30 cellular contexts compared by ENCODE assay signal in the genomic region with DNA sequence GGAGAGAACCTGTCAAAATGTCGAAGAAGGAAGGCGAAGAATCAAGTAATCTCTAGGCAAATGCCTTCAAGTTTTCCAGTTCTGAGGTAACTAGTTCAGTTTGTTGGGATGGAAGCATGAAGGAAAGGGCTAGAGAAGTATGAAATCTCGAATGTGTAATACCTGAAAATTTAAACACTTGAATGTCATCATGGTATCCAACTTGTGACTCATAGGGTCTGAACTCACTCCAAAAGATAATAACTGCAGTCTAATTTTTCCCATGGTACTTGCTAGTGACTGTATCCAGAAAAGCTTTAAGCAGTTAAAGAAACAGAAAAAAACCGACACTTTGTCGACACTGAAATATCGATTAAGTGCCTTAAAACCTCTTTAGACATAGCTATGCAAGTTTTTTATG.
DNase-seq lines count a peak whose midpoint lies in the region; ATAC-seq and TF ChIP-seq lines count a peak whose summit lies in the region.
"Had no signal": no experiment of that assay in that cellular context is flagged by ENCODE, and none has a peak within 500 bp of the region (broad histone marks: within the 10 kb centered on the region; RNA-seq: fewer than 3 reads in every experiment).

No MANE protein-coding gene starts in this region.

- no peak overlapping the region for H3K4me3 ChIP-seq in cardiac fibroblast (replicated peaks in 1 of 2; ENCODE audit: low read depth in 2 of 2, low read length in 2 of 2)
- H3K4me3 ChIP-seq: A549, gastrocnemius medialis, GM12878, SK-N-MC, spleen, testis had no signal

- H3K27me3 Mint-ChIP-seq in HFFc6 (ENCODE audit: insufficient read depth): no peaks in the 10 kb centered on the region; the same call in 1 of the 2 replicates
- no peaks in the 10 kb centered on the region for H3K27me3 Mint-ChIP-seq in T-helper 17 cell
- H3K27me3 Mint-ChIP-seq: activated naive CD8-positive, alpha-beta T cell treated with anti-CD3 and anti-CD28 coated beads, Interleukin-2, amount 10 ng/mL, durations not matched to agents 7 days and 5 days; B cell; central memory CD8-positive, alpha-beta T cell; stimulated activated naive CD8-positive, alpha-beta T cell treated with anti-CD3 and anti-CD28 coated beads, Interleukin-15, Interleukin-2, amounts not matched to agents 100 ng/mL and 50 ng/mL, for 24 hours had no signal

- H3K4me1 Mint-ChIP-seq in HFFc6 (ENCODE audit: low read depth) (peaks cover 13% of the 10 kb centered on the region), T-helper 17 cell (peaks cover 10% of the 10 kb centered on the region)
- H3K4me1 Mint-ChIP-seq: B cell; central memory CD8-positive, alpha-beta T cell; neural crest cell had no signal

- ATAC-seq in T-helper 17 cell (no peak), HG03520 (IDR thresholded peaks at IDR 0.05; ENCODE audit: unreplicated experiment) (no peak)
- ATAC-seq: A549; CD8-positive, alpha-beta T cell; gastrocnemius medialis; GM12878 had no signal

- no peak for TF ChIP-seq CTCF in 22Rv1 (IDR thresholded peaks at IDR 0.05)
- TF ChIP-seq CTCF in HFFc6 (IDR thresholded peaks at IDR 0.05): no peak
- no peak for TF ChIP-seq CTCF in cardiac fibroblast (IDR thresholded peaks at IDR 0.05; ENCODE audit: low read depth, low read length)

- H3K27ac Mint-ChIP-seq in HFFc6 (no peak overlapping the region), T-helper 17 cell (no peak overlapping the region)
- H3K27ac Mint-ChIP-seq: activated naive CD8-positive, alpha-beta T cell treated with anti-CD3 and anti-CD28 coated beads, Interleukin-2, amount 10 ng/mL, durations not matched to agents 7 days and 5 days; B cell; CD8-positive, alpha-beta T cell; endodermal cell; stimulated activated naive CD8-positive, alpha-beta T cell treated with anti-CD3 and anti-CD28 coated beads, Interleukin-15, Interleukin-2, amounts not matched to agents 100 ng/mL and 50 ng/mL, for 24 hours had no signal

- no peak overlapping the region for H3K4me3 Mint-ChIP-seq in HFFc6
- no peak overlapping the region for H3K4me3 Mint-ChIP-seq in T-helper 17 cell
- H3K4me3 Mint-ChIP-seq: activated naive CD8-positive, alpha-beta T cell treated with anti-CD3 and anti-CD28 coated beads, Interleukin-2, amount 10 ng/mL, durations not matched to agents 7 days and 5 days; B cell; CD8-positive, alpha-beta T cell; central memory CD8-positive, alpha-beta T cell; endodermal cell; neural crest cell; stimulated activated naive CD8-positive, alpha-beta T cell treated with anti-CD3 and anti-CD28 coated beads, Interleukin-15, Interleukin-2, amounts not matched to agents 100 ng/mL and 50 ng/mL, for 24 hours had no signal

- H3K9me3 Mint-ChIP-seq in HFFc6: no peaks in the 10 kb centered on the region
- H3K9me3 Mint-ChIP-seq: activated naive CD8-positive, alpha-beta T cell treated with anti-CD3 and anti-CD28 coated beads, Interleukin-2, amount 10 ng/mL, durations not matched to agents 7 days and 5 days; CD8-positive, alpha-beta T cell; central memory CD8-positive, alpha-beta T cell; endodermal cell; neural crest cell; stimulated activated naive CD8-positive, alpha-beta T cell treated with anti-CD3 and anti-CD28 coated beads, Interleukin-15, Interleukin-2, amounts not matched to agents 100 ng/mL and 50 ng/mL, for 24 hours had no signal

- no peaks in the 10 kb centered on the region for H3K9me3 ChIP-seq in T-helper 17 cell (ENCODE audit: control insufficient read depth, low read length, poor library complexity, severe bottlenecking)
- H3K9me3 ChIP-seq: A549, gastrocnemius medialis, spleen, testis had no signal

- H3K36me3 Mint-ChIP-seq in HFFc6 (ENCODE audit: low read depth) (peaks cover 17% of the 10 kb centered on the region), T-helper 17 cell (ENCODE audit: low read depth) (peaks cover 9% of the 10 kb centered on the region)

- peak overlapping the region; percentile 72 for H3K27ac ChIP-seq in 22Rv1
- H3K27ac ChIP-seq: A549, gastrocnemius medialis, parathyroid adenoma, SK-N-MC, spleen, testis had no signal

- peak; percentile 38 for DNase-seq in HFFc6
- DNase-seq in cardiac fibroblast (ENCODE audit: low read depth in 2 of 2): peak; percentile 40 to 67
- DNase-seq in iris pigment epithelial cell (ENCODE audit: low read depth): peak; percentile 48
- DNase-seq in T-helper 17 cell: no peak
- no peak for DNase-seq in glomerular visceral epithelial cell (ENCODE audit: extremely low spot score)
- DNase-seq in 8988T: no peak
- DNase-seq: activated CD4-positive, CD25-positive, alpha-beta regulatory T cell; activated gamma-delta T cell treated with Interleukin-2 at 50 U/mL for 16 hours; activated naive CD8-positive, alpha-beta T cell treated with anti-CD3 and anti-CD28 coated beads, Interleukin-2, amount 10 ng/mL, durations not matched to agents 7 days and 5 days; activated T-cell treated with anti-CD3 and anti-CD28 coated beads, Interleukin-2, amount 50 U/mL, for 48 hours; CD8-positive, alpha-beta T cell; dermis blood vessel endothelial cell; endodermal cell; gastrocnemius medialis; KG1; NCI-H1930; NCI-H526; spleen; stimulated activated CD4-positive, alpha-beta T cell treated with anti-CD3 and anti-CD28 coated beads, Interleukin-2, amount 100 ng/mL, for 24 hours; testis had no signal

Comparison
In these comparisons a context has a peak if more than half of its experiments do, and no peak if none do; other contexts are left out.
1. DNase-seq: peak in HFFc6 (single experiment), cardiac fibroblast (2 of 2) and iris pigment epithelial cell (single experiment); none in T-helper 17 cell (0 of 3), glomerular visceral epithelial cell (single experiment) and 8988T (single experiment).